2 cellular contexts compared by ENCODE assay signal in genomic region chr10:1002425-1003006, GRCh38.
TF ChIP-seq lines count a peak whose summit lies in the region.

No MANE protein-coding gene starts in this region.

TF ChIP-seq in WTC11, 78 proteins besides CTCF, POLR2A, EP300 and RAD21:
- TF ChIP-seq ZNF232 (CRISPR knock-in tag; IDR thresholded peaks at IDR 0.05): no peak
- 0 out of 2 replicates have a peak, but pooled peaks have one; percentile 61 for TF ChIP-seq ZNF317 (CRISPR knock-in tag; IDR thresholded peaks at IDR 0.05; ENCODE audit: borderline replicate concordance, low read depth)
- no peak for TF ChIP-seq TEAD4 (CRISPR knock-in tag; IDR thresholded peaks at IDR 0.05)
- TF ChIP-seq IRF1 (CRISPR knock-in tag; IDR thresholded peaks at IDR 0.05): no peak

TF ChIP-seq in GM12878, 131 proteins besides CTCF, POLR2A, EP300 and RAD21:
- TF ChIP-seq SIN3A (IDR thresholded peaks at IDR 0.05; ENCODE audit: low read depth, low read length) (no peak), CBX5 (IDR thresholded peaks at IDR 0.05; ENCODE audit: low read depth) (peak; percentile 93)
